Comparison of ENCODE assay signal across 8 cellular contexts in the genomic region with DNA sequence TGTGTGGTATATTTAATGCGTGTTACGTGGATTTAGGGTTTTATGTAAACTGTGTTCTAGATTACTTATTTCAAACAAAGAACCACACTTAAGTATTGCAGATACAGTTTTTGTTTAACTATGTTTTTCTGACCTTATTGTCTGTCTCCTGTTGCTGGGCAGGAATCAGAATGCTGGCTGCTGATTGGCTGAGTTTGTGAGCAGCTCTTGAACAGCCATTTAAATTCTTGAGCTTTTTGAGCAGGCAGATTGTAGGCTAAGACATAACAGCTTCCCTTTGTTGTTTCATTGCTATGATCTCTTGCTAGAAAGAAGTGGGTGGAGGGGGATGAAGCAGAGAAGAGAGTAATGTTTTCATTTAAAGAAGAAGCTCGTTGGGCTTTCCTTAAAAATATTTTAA. TPM values are rescaled to one million over a fixed set of nuclear protein-coding genes. Genes with fewer than 3 reads are reported as not detected.
DNase-seq lines count a peak whose midpoint lies in the region; ATAC-seq and TF ChIP-seq lines count a peak whose summit lies in the region.

No MANE protein-coding gene starts in this region.

- H3K27ac ChIP-seq in ascending aorta (no peak overlapping the region), right cardiac atrium (ENCODE audit: low read length) (peak overlapping the region; percentile 58)

- intact Hi-C loops in ascending aorta (cut with DNase I) (loop anchor here (5.0 kb wide), 3 partner anchors 50 to 180 kb away; partner anchors contain the start of gene ATF7IP), right cardiac atrium (cut with DNase I) (no loop called here)

- ATAC-seq in right cardiac atrium, result peak; percentile 80 to 92
- no peak for ATAC-seq in HG03442 (IDR thresholded peaks at IDR 0.05; ENCODE audit: unreplicated experiment)
- ATAC-seq in HG03354 (IDR thresholded peaks at IDR 0.05; ENCODE audit: poor library complexity, severe bottlenecking, unreplicated experiment), result no peak

- TF ChIP-seq CTCF in ascending aorta (IDR thresholded peaks at IDR 0.05), result no peak

- no peaks in the 10 kb centered on the region for H3K36me3 ChIP-seq in ascending aorta

- no peaks in the 10 kb centered on the region for H3K27me3 ChIP-seq in ascending aorta
- H3K27me3 ChIP-seq in right cardiac atrium (ENCODE audit: control insufficient read depth, insufficient read depth), result no peaks in the 10 kb centered on the region

- peak; percentile 0 for DNase-seq in NK-92 (lab: John Stamatoyannopoulos, UW; ENCODE audit: unreplicated experiment)
- no peak for DNase-seq in NK-92 treated with Interleukin-12 subunit alpha and Interleukin-12 subunit beta, amount 100 ng/mL, for 24 hours (lab: John Stamatoyannopoulos, UW)
- DNase-seq in SW480 (ENCODE audit: low spot score), result peak; percentile 19
- peak; percentile 24 to 72 for DNase-seq in ascending aorta (ENCODE audit: low spot score in 2 of 2)
- DNase-seq in right cardiac atrium, result peak; percentile 56 to 79 (median 68)
- DNase-seq in putamen (ENCODE audit: low spot score), result peak; percentile 85

- no peak overlapping the region for H3K4me3 ChIP-seq in ascending aorta
- peak overlapping the region; percentile 2 for H3K4me3 ChIP-seq in right cardiac atrium (ENCODE audit: low read length)

- H3K4me1 ChIP-seq in ascending aorta (peaks cover 0 to 7% of the 10 kb centered on the region in 2 donors), right cardiac atrium (ENCODE audit: control insufficient read depth, insufficient read depth, low read length) (peaks cover 2% of the 10 kb centered on the region)

- peaks cover 0 to 9% of the 10 kb centered on the region in 2 donors for H3K9me3 ChIP-seq in ascending aorta
- no peaks in the 10 kb centered on the region for H3K9me3 ChIP-seq in right cardiac atrium (ENCODE audit: control insufficient read depth, low read length)

- 65% methylated on average over 3 of the region's 3 CpGs for WGBS in right cardiac atrium

RNA-seq across cellular contexts. Expression of gene ATF7IP, which starts 52.2 kb away (rescaled TPM):
- total RNA-seq in ascending aorta, result 58.2 TPM
- total RNA-seq in right cardiac atrium, result 10 to 100 TPM; 61.4 to 77.7 (median 74.6) TPM
- 13.3 TPM for polyA plus RNA-seq in right cardiac atrium

Comparison
In these comparisons a context has a peak if more than half of its experiments do, and no peak if none do; other contexts are left out.
1. ATAC-seq: peak in right cardiac atrium (2 of 2); none in HG03442 (single experiment) and HG03354 (single experiment).